Comparison of ENCODE assay signal across 8 cellular contexts in the genomic region with DNA sequence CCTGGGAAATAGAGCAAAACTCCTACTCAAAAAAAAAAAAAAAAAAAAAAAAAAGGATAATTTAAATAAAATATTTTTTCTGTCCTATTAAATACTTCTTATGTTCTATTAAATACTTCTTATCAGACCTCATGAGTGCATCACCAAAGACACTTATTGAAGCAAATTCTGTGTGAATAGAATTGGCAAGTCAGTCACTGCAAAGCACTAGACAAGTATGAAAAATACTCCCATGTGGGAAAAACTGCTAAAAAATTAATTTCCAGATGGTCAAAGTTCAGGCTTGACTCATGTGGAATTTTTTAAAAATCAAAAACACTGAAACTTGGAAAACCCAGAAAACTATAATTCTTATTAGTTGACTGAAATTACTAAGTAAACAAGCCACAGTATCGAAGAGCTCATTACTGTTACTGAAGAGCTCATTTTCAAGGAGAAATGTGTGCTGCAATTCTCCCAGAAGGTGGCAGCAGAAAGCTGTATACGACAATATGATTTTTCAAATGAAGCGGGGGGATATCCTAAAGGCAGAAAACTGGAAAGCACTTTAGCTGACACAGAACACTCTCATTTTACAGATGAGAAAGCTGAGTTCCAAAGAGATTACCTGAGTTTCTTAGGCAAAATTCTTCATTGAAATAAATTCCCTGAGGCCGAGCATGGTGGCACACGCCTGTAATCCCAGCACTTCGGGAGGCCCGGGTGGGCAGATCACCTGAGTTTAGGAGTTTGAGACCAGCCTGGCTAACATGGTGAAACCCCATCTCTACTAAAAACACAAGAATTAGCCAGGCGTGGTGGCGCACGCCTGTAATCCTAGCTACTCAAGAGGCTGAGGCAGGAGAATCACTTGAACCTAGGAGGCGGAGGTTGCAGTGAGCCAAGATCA. TPM values are rescaled to one million over a fixed set of nuclear protein-coding genes. Genes with fewer than 3 reads are reported as not detected.
DNase-seq lines count a peak whose midpoint lies in the region; ATAC-seq and TF ChIP-seq lines count a peak whose summit lies in the region.

No MANE protein-coding gene starts in this region.

- no peaks in the 10 kb centered on the region for H3K9me3 ChIP-seq in body of pancreas

- H3K36me3 ChIP-seq in body of pancreas (replicated peaks in 1 of 2; ENCODE audit: insufficient read depth in 1 of 2, low read depth in 2 of 2) = no peaks in the 10 kb centered on the region

- no peaks in the 10 kb centered on the region for H3K4me1 ChIP-seq in body of pancreas

- CTCF ChIA-PET in RWPE1 (lab: Yijun Ruan, JAX) = interaction anchor here (0.5 to 6.6 kb wide), 24 partner anchors 13 to 1460 kb away, joined by 3 to 91 read pairs (median 4); a partner anchor contains a TSS

- WGBS in body of pancreas, 2 donors = 55 to 57% methylated on average over 8 to 11 of the region's 11 CpGs

- no peak overlapping the region for H3K27ac ChIP-seq in RWPE1
- no peak overlapping the region for H3K27ac ChIP-seq in body of pancreas

- DNase-seq in activated effector memory CD4-positive, alpha-beta T cell treated with anti-CD3 and anti-CD28 coated beads, Interleukin-2, amount 50 U/mL, for 16 hours = peak; percentile 66
- DNase-seq in activated effector memory CD4-positive, alpha-beta T cell treated with Interleukin-2 at 50 U/mL for 16 hours = no peak
- DNase-seq in NAMALWA (ENCODE audit: low spot score) (peak; percentile 87), RWPE1 (ENCODE audit: low spot score) (peak; percentile 65), body of pancreas (peak; percentile 41 to 67 (median 56)), iPS DF 4.7 (ENCODE audit: extremely low read depth, low spot score) (peak; percentile 28)
- DNase-seq in stimulated activated CD4-positive, alpha-beta T cell treated with anti-CD3 and anti-CD28 coated beads, Interleukin-2, amount 100 ng/mL, for 24 hours = peak; percentile 38 to 52

- H3K4me3 ChIP-seq in body of pancreas = no peak overlapping the region

- ATAC-seq in body of pancreas (peak; percentile 62), HG03095 (IDR thresholded peaks at IDR 0.05; ENCODE audit: unreplicated experiment) (no peak)

- POLR2A ChIA-PET in RWPE1 (lab: Yijun Ruan, JAX; ENCODE audit: low non-redundant PET) = no interaction called here

- no peak for TF ChIP-seq POLR2A in body of pancreas (IDR thresholded peaks at IDR 0.05)

- TF ChIP-seq CTCF in RWPE1 (conservative IDR thresholded peaks at IDR 0.05; ENCODE audit: low read depth) (peak; percentile 88), body of pancreas (IDR thresholded peaks at IDR 0.05) (peak; percentile 51 to 82 (median 78))

- H3K27me3 ChIP-seq in body of pancreas = no peaks in the 10 kb centered on the region

- intact Hi-C loops in body of pancreas (cut with DNase I) = loop anchor here (10.0 kb wide), 2 partner anchors 172 to 252 kb away; a partner anchor contains a TSS

RNA-seq across cellular contexts. Expression of a gene that starts 15.9 kb away (rescaled TPM):
- total RNA-seq in body of pancreas = not detected
